In the genomic region with DNA sequence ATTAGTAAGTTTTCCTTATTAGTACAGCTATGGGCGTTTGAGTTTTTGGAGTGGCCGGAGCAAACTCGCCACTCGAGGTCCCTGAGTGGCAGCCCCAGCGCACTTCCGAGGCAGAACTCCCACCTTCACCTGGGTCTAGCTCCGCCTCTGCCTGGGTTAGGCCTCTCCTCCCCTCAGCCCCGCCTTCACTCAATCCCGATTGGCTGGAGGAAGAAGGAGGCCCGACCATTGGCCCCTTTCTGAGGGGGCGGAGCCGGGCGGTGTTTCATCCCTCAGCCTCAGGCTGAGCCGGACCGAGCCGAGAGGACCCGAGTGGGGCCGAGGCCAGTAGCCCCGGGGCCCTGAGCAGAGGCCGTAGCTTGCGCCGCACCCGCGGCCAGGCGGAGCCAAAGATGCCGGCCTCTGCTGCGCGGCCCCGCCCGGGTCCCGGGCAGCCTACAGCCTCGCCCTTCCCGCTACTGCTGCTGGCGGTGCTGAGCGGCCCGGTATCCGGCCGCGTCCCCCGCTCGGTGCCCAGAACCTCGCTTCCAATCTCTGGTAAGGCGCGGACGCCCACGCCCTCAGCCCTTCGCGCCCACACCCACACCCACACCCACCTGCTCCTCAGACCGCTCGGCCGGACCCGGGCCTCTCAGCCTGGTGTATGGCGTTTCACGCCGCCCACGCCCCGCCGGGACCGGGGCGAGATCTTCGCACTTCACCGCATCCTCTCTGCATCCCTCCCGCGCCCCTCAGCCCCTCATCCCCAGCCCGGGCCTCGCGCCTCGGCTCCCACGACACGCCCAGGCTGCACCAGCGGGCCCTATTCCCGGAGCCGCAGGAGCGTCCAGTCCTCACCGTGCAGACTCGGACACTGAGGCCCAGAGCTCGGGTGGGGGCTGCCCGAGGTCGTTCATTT, we compare ENCODE assay signal across 7 cellular contexts. TPM values are rescaled to one million over a fixed set of nuclear protein-coding genes. Genes with fewer than 3 reads are reported as not detected.
DNase-seq lines count a peak whose midpoint lies in the region; ATAC-seq, FAIRE-seq and TF ChIP-seq lines count a peak whose summit lies in the region.

A gene with protein sequence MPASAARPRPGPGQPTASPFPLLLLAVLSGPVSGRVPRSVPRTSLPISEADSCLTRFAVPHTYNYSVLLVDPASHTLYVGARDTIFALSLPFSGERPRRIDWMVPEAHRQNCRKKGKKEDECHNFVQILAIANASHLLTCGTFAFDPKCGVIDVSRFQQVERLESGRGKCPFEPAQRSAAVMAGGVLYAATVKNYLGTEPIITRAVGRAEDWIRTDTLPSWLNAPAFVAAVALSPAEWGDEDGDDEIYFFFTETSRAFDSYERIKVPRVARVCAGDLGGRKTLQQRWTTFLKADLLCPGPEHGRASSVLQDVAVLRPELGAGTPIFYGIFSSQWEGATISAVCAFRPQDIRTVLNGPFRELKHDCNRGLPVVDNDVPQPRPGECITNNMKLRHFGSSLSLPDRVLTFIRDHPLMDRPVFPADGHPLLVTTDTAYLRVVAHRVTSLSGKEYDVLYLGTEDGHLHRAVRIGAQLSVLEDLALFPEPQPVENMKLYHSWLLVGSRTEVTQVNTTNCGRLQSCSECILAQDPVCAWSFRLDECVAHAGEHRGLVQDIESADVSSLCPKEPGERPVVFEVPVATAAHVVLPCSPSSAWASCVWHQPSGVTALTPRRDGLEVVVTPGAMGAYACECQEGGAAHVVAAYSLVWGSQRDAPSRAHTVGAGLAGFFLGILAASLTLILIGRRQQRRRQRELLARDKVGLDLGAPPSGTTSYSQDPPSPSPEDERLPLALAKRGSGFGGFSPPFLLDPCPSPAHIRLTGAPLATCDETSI (plus strand): TSS at position 263 of the 898 bp plus-strand sequence. CDS start 130 bp downstream, at position 393.

- no peaks in the 10 kb centered on the region for H3K36me3 ChIP-seq in hepatocyte (replicated peaks; ENCODE audit: insufficient read depth, low read depth)

- peaks cover 5% of the 10 kb centered on the region for H3K4me1 ChIP-seq in hepatocyte (ENCODE audit: insufficient read depth)

- no peaks in the 10 kb centered on the region for H3K9me3 ChIP-seq in hepatocyte (ENCODE audit: low read depth)

- peak within 1 kb of the TSS; percentile 36 for H3K4me3 ChIP-seq in hepatocyte

- no peaks in the 10 kb centered on the region for H4K20me1 ChIP-seq in hepatocyte (ENCODE audit: insufficient read depth, poor library complexity, severe bottlenecking)

- H3K79me2 ChIP-seq in hepatocyte: no peaks in the 10 kb centered on the region

- H3K4me2 ChIP-seq in hepatocyte: peak within 1 kb of the TSS; percentile 89

- H3K27me3 ChIP-seq in hepatocyte: no peaks in the 10 kb centered on the region

- WGBS in hepatocyte (ENCODE audit: low lambda C conversion rate, missing lambda C conversion rate): 2% methylated on average over 68 of the region's 79 CpGs

- peak; percentile 97 for FAIRE-seq in GM18507 (lab: Jason Lieb, UNC)

- H3K9me2 ChIP-seq in hepatocyte (replicated peaks; ENCODE audit: insufficient read depth): no peaks in the 10 kb centered on the region

- H2AFZ ChIP-seq in hepatocyte: peak within 1 kb of the TSS; percentile 73

- peak; percentile 97 for DNase-seq in GM18507 (ENCODE audit: extremely low spot score, insufficient read length, low read depth)
- DNase-seq in NCI-H1930 (lab: John Stamatoyannopoulos, UW): peak; percentile 96 to 98
- peak; percentile 90 for DNase-seq in T-helper 9 cell
- DNase-seq in astrocyte of the hippocampus (ENCODE audit: low read depth, low spot score): peak; percentile 99
- DNase-seq in hepatocyte (ENCODE audit: low spot score): peak; percentile 98
- DNase-seq in retina: peak; percentile 96

- no peak within 1 kb of the TSS for H3K27ac ChIP-seq in hepatocyte

- no peak for TF ChIP-seq CTCF in hepatocyte (IDR thresholded peaks at IDR 0.05; ENCODE audit: poor library complexity)

- peak; percentile 99 for ATAC-seq in HG02973 (IDR thresholded peaks at IDR 0.05; ENCODE audit: unreplicated experiment)

RNA-seq across cellular contexts. Expression of the gene that starts here (rescaled TPM):
- total RNA-seq in hepatocyte: 6.8 and 7.3 TPM in 2 replicates
- polyA plus RNA-seq in hepatocyte: 6.5 and 7.4 TPM in 2 replicates
